In genomic region chr11:313304-313786, GRCh38 we compare ENCODE assay signal across 9 cellular contexts. TPM values are rescaled to one million over a fixed set of nuclear protein-coding genes. Genes with fewer than 3 reads are reported as not detected.
DNase-seq lines count a peak whose midpoint lies in the region; ATAC-seq lines count a peak whose summit lies in the region.
"Had no signal": no experiment of that assay in that cellular context is flagged by ENCODE, and none has a peak within 500 bp of the region (broad histone marks: within the 10 kb centered on the region; RNA-seq: fewer than 3 reads in every experiment).

No MANE protein-coding gene starts in this region.

- peak overlapping the region; percentile 61 for H3K27ac ChIP-seq in temporal lobe (ENCODE audit: low read depth, low read length)

- no peak for DNase-seq in T-helper 2 cell treated with Interferon-gamma antibody and Interleukin-4, amounts not matched to agents 5 μg/mL and 100 μg/mL, for 36 hours (ENCODE audit: low spot score)
- no peak for DNase-seq in T-helper 2 cell
- no peak for DNase-seq in immature natural killer cell
- no peak for DNase-seq in iPS-NIHi7 (ENCODE audit: extremely low spot score)
- no peak for DNase-seq in SHP77 (lab: John Stamatoyannopoulos, UW)
- DNase-seq in HT-29 (ENCODE audit: low spot score): no peak

- no peak for ATAC-seq in activated T-helper 17 cell treated with anti-CD3 and anti-CD28 coated beads, Interleukin-2, amount 50 U/mL, for 72 hours (replicated peaks)
- ATAC-seq: A549 had no signal

- H3K27me3 Mint-ChIP-seq in T-helper 2 cell treated with Interferon-gamma antibody and Interleukin-4, amounts not matched to agents 5 μg/mL and 100 μg/mL, for 36 hours (ENCODE audit: low read depth): no peaks in the 10 kb centered on the region
- no peaks in the 10 kb centered on the region for H3K27me3 Mint-ChIP-seq in activated T-helper 17 cell treated with anti-CD3 and anti-CD28 coated beads, Interleukin-2, amount 50 U/mL, for 72 hours
- H3K27me3 Mint-ChIP-seq in immature natural killer cell (ENCODE audit: low read depth in 3 of 3): peaks cover 18 to 46% (median 26%) of the 10 kb centered on the region in 3 donors

- no peaks in the 10 kb centered on the region for H3K9me3 Mint-ChIP-seq in T-helper 2 cell treated with Interferon-gamma antibody and Interleukin-4, amounts not matched to agents 5 μg/mL and 100 μg/mL, for 36 hours
- no peaks in the 10 kb centered on the region for H3K9me3 Mint-ChIP-seq in activated T-helper 17 cell treated with anti-CD3 and anti-CD28 coated beads, Interleukin-2, amount 50 U/mL, for 72 hours
- no peaks in the 10 kb centered on the region for H3K9me3 Mint-ChIP-seq in immature natural killer cell

- peak overlapping the region; percentile 96 for H3K4me3 Mint-ChIP-seq in T-helper 2 cell treated with Interferon-gamma antibody and Interleukin-4, amounts not matched to agents 5 μg/mL and 100 μg/mL, for 36 hours
- H3K4me3 Mint-ChIP-seq in activated T-helper 17 cell treated with anti-CD3 and anti-CD28 coated beads, Interleukin-2, amount 50 U/mL, for 72 hours: peak overlapping the region; percentile 91
- H3K4me3 Mint-ChIP-seq in immature natural killer cell: peak overlapping the region; percentile 93 to 98 (median 94)

- peaks cover 53% of the 10 kb centered on the region for H3K36me3 Mint-ChIP-seq in T-helper 2 cell treated with Interferon-gamma antibody and Interleukin-4, amounts not matched to agents 5 μg/mL and 100 μg/mL, for 36 hours (ENCODE audit: low read depth)
- H3K36me3 Mint-ChIP-seq in activated T-helper 17 cell treated with anti-CD3 and anti-CD28 coated beads, Interleukin-2, amount 50 U/mL, for 72 hours (ENCODE audit: low read depth): peaks cover 66% of the 10 kb centered on the region
- H3K36me3 Mint-ChIP-seq in immature natural killer cell: peaks cover 4 to 35% (median 28%) of the 10 kb centered on the region in 3 donors

- H3K27ac Mint-ChIP-seq in T-helper 2 cell treated with Interferon-gamma antibody and Interleukin-4, amounts not matched to agents 5 μg/mL and 100 μg/mL, for 36 hours: peak overlapping the region; percentile 90
- H3K27ac Mint-ChIP-seq in activated T-helper 17 cell treated with anti-CD3 and anti-CD28 coated beads, Interleukin-2, amount 50 U/mL, for 72 hours: peak overlapping the region; percentile 89
- peak overlapping the region; percentile 94 to 99 (median 98) for H3K27ac Mint-ChIP-seq in immature natural killer cell

- peaks cover 29% of the 10 kb centered on the region for H3K4me1 Mint-ChIP-seq in T-helper 2 cell treated with Interferon-gamma antibody and Interleukin-4, amounts not matched to agents 5 μg/mL and 100 μg/mL, for 36 hours (ENCODE audit: low read depth)
- H3K4me1 Mint-ChIP-seq in activated T-helper 17 cell treated with anti-CD3 and anti-CD28 coated beads, Interleukin-2, amount 50 U/mL, for 72 hours: peaks cover 28% of the 10 kb centered on the region
- H3K4me1 Mint-ChIP-seq in immature natural killer cell: peaks cover 58 to 59% of the 10 kb centered on the region in 2 donors

RNA-seq across cellular contexts. Expression of gene IFITM1, which starts 0.5 kb away (rescaled TPM):
- total RNA-seq in activated T-helper 17 cell treated with anti-CD3 and anti-CD28 coated beads, Interleukin-2, amount 50 U/mL, for 72 hours: 10 to 100 TPM; 95.7 to 97.1 TPM
- polyA plus RNA-seq in immature natural killer cell: 1,000 to 10,000 TPM; 2,792 to 4,533 (median 3,562) TPM
- total RNA-seq in temporal lobe: 3.9 TPM
- total RNA-seq in HT-29 (2014; rRNA removed; shearing (Covaris generic)): 6.8 and 7.6 TPM in 2 replicates

RNA-seq across cellular contexts. Expression of gene IFITM2, which starts 5.7 kb away (rescaled TPM):
- 100 to 1,000 TPM; 187 to 261 TPM for total RNA-seq in activated T-helper 17 cell treated with anti-CD3 and anti-CD28 coated beads, Interleukin-2, amount 50 U/mL, for 72 hours
- 1,000 to 10,000 TPM; 4,348 to 7,867 (median 6,958) TPM for polyA plus RNA-seq in immature natural killer cell
- total RNA-seq in temporal lobe: 2.0 TPM
- total RNA-seq in HT-29 (2014; rRNA removed; shearing (Covaris generic)): 31.2 and 32.3 TPM in 2 replicates

RNA-seq across cellular contexts. Expression of gene IFITM3, which starts 7.3 kb away (rescaled TPM):
- 10 to 100 TPM in 1 of 2 donors, 1 to 10 TPM in 1; 2.7 to 26.0 TPM for total RNA-seq in activated T-helper 17 cell treated with anti-CD3 and anti-CD28 coated beads, Interleukin-2, amount 50 U/mL, for 72 hours
- 100 to 1,000 TPM; 138 to 675 (median 423) TPM for polyA plus RNA-seq in immature natural killer cell
- total RNA-seq in temporal lobe: 5.2 TPM
- 10.6 and 30.1 TPM in 2 replicates for total RNA-seq in HT-29 (2014; rRNA removed; shearing (Covaris generic))

RNA-seq across cellular contexts. Expression of gene IFITM5, which starts 14.0 kb away (rescaled TPM):
- total RNA-seq in activated T-helper 17 cell treated with anti-CD3 and anti-CD28 coated beads, Interleukin-2, amount 50 U/mL, for 72 hours: not detected
- polyA plus RNA-seq in immature natural killer cell: not detected
- not detected for total RNA-seq in temporal lobe
- not detected in 2 replicates for total RNA-seq in HT-29 (2014; rRNA removed; shearing (Covaris generic))
- polyA plus RNA-seq: A549 had no signal

RNA-seq across cellular contexts. Expression of gene PGGHG, which starts 24.4 kb away (rescaled TPM):
- total RNA-seq in activated T-helper 17 cell treated with anti-CD3 and anti-CD28 coated beads, Interleukin-2, amount 50 U/mL, for 72 hours: 100 to 1,000 TPM in 1 of 2 donors, 10 to 100 TPM in 1; 31.7 to 196 TPM
- polyA plus RNA-seq in immature natural killer cell: 10 to 100 TPM in 2 of 3 donors, 1 to 10 TPM in 1; 8.1 to 17.4 (median 11.4) TPM
- total RNA-seq in temporal lobe: 1.5 TPM
- total RNA-seq in HT-29 (2014; rRNA removed; shearing (Covaris generic)): 175 and 194 TPM in 2 replicates

Comparison
In these comparisons a context has a peak if more than half of its experiments do, and no peak if none do; other contexts are left out.
1. RNA of gene IFITM1, which starts 0.5 kb away (total RNA-seq): 95.7 to 97.1 TPM in activated T-helper 17 cell treated with anti-CD3 and anti-CD28 coated beads, Interleukin-2, amount 50 U/mL, for 72 hours; 6.8 to 7.6 TPM in HT-29 and 3.9 TPM in temporal lobe (single experiment); every median in the first group is over 10 times any median in the second.
2. RNA of gene IFITM2, which starts 5.7 kb away (total RNA-seq): 187 to 261 TPM in activated T-helper 17 cell treated with anti-CD3 and anti-CD28 coated beads, Interleukin-2, amount 50 U/mL, for 72 hours and 31.2 to 32.3 TPM in HT-29; 2.0 TPM in temporal lobe (single experiment); every median in the first group is over 10 times any median in the second.
3. Peak in every context shown above with its lines, with median percentiles within 50 percentile points of each other: H3K27ac Mint-ChIP-seq and H3K4me3 Mint-ChIP-seq.